In genomic region chr6:167856999-167857660, GRCh38 we compare ENCODE assay signal across 11 cellular contexts. TPM values are rescaled to one million over a fixed set of nuclear protein-coding genes. Genes with fewer than 3 reads are reported as not detected.
DNase-seq lines count a peak whose midpoint lies in the region; ATAC-seq and TF ChIP-seq lines count a peak whose summit lies in the region.
"Had no signal": no experiment of that assay in that cellular context is flagged by ENCODE, and none has a peak within 500 bp of the region (broad histone marks: within the 10 kb centered on the region; RNA-seq: fewer than 3 reads in every experiment).

No MANE protein-coding gene starts in this region.

- peak; percentile 54 for DNase-seq in H4 (ENCODE audit: low spot score)
- DNase-seq in RPMI7951 (ENCODE audit: low read depth) = peak; percentile 64
- DNase-seq in foreskin keratinocyte = peak; percentile 42 to 47
- DNase-seq in renal cortical epithelial cell (ENCODE audit: low read depth) = peak; percentile 83
- DNase-seq in DMS79 treated with DMSO at 0.1 percent for 48 hours (lab: John Stamatoyannopoulos, UW) = no peak
- DNase-seq in GM19240 (ENCODE audit: insufficient read length, low spot score) = no peak
- DNase-seq in activated CD4-positive, alpha-beta T cell treated with anti-CD3 and anti-CD28 coated beads, Interleukin-2, amount 10 ng/mL, durations not matched to agents 7 days and 5 days = no peak
- DNase-seq: activated naive CD8-positive, alpha-beta T cell treated with anti-CD3 and anti-CD28 coated beads, Interleukin-2, amount 10 ng/mL, durations not matched to agents 7 days and 5 days; NCI-H2029 treated with DMSO at 0.1 percent for 48 hours; stimulated activated CD4-positive, alpha-beta T cell treated with anti-CD3 and anti-CD28 coated beads, Interleukin-15, amount 100 ng/mL, for 24 hours had no signal

- peaks cover 4% of the 10 kb centered on the region for H3K4me1 Mint-ChIP-seq in activated CD4-positive, alpha-beta T cell treated with anti-CD3 and anti-CD28 coated beads, Interleukin-2, amount 10 ng/mL, durations not matched to agents 7 days and 5 days

- no peaks in the 10 kb centered on the region for H3K36me3 Mint-ChIP-seq in activated CD4-positive, alpha-beta T cell treated with anti-CD3 and anti-CD28 coated beads, Interleukin-2, amount 10 ng/mL, durations not matched to agents 7 days and 5 days (ENCODE audit: low read depth)

- no peaks in the 10 kb centered on the region for H3K9me3 Mint-ChIP-seq in activated CD4-positive, alpha-beta T cell treated with anti-CD3 and anti-CD28 coated beads, Interleukin-2, amount 10 ng/mL, durations not matched to agents 7 days and 5 days

- CTCF ChIA-PET in activated CD4-positive, alpha-beta T cell treated with anti-CD3 and anti-CD28 coated beads, Interleukin-2, amount 10 ng/mL, durations not matched to agents 7 days and 5 days (lab: Charles Lee) = no interaction called here

- H3K27ac Mint-ChIP-seq in activated CD4-positive, alpha-beta T cell treated with anti-CD3 and anti-CD28 coated beads, Interleukin-2, amount 10 ng/mL, durations not matched to agents 7 days and 5 days = no peak overlapping the region
- H3K27ac Mint-ChIP-seq: activated naive CD8-positive, alpha-beta T cell treated with anti-CD3 and anti-CD28 coated beads, Interleukin-2, amount 10 ng/mL, durations not matched to agents 7 days and 5 days had no signal

- POLR2A ChIA-PET in activated CD4-positive, alpha-beta T cell treated with anti-CD3 and anti-CD28 coated beads, Interleukin-2, amount 10 ng/mL, durations not matched to agents 7 days and 5 days (lab: Charles Lee) = no interaction called here

- no peaks in the 10 kb centered on the region for H3K27me3 ChIP-seq in foreskin keratinocyte

- peak overlapping the region; percentile 90 for H3K27ac ChIP-seq in foreskin keratinocyte

- TF ChIP-seq CTCF in foreskin keratinocyte (conservative IDR thresholded peaks at IDR 0.05) = no peak

- H3K4me3 Mint-ChIP-seq in activated CD4-positive, alpha-beta T cell treated with anti-CD3 and anti-CD28 coated beads, Interleukin-2, amount 10 ng/mL, durations not matched to agents 7 days and 5 days = no peak overlapping the region
- H3K4me3 Mint-ChIP-seq: activated naive CD8-positive, alpha-beta T cell treated with anti-CD3 and anti-CD28 coated beads, Interleukin-2, amount 10 ng/mL, durations not matched to agents 7 days and 5 days had no signal

- H3K4me1 ChIP-seq in foreskin keratinocyte = peaks cover 35% of the 10 kb centered on the region

- ATAC-seq in foreskin keratinocyte = peak; percentile 24
- ATAC-seq in HG03139 (IDR thresholded peaks at IDR 0.05; ENCODE audit: unreplicated experiment) = no peak

- peaks cover 35% of the 10 kb centered on the region for H3K27me3 Mint-ChIP-seq in activated CD4-positive, alpha-beta T cell treated with anti-CD3 and anti-CD28 coated beads, Interleukin-2, amount 10 ng/mL, durations not matched to agents 7 days and 5 days

RNA-seq across cellular contexts. Expression of gene AFDN, which starts 30.4 kb away (rescaled TPM):
- 11.4 and 13.5 TPM in 2 replicates for total RNA-seq in H4 (2014; rRNA removed; shearing (Covaris generic))
- 41.6 and 46.6 TPM in 2 replicates for total RNA-seq in RPMI7951 (2014; rRNA removed; shearing (Covaris generic))
- total RNA-seq in foreskin keratinocyte (64.6 and 73.1 TPM in 2 replicates), renal cortical epithelial cell (84.9 and 142 TPM in 2 replicates)
- 7.6 and 10.1 TPM in 2 replicates for polyA plus RNA-seq in foreskin keratinocyte
- 10 to 100 TPM; 18.6 to 20.6 TPM for total RNA-seq in activated CD4-positive, alpha-beta T cell treated with anti-CD3 and anti-CD28 coated beads, Interleukin-2, amount 10 ng/mL, durations not matched to agents 7 days and 5 days

Comparison
In these comparisons a context has a peak if more than half of its experiments do, and no peak if none do; other contexts are left out.
1. DNase-seq: peak in H4 (single experiment), RPMI7951 (single experiment), foreskin keratinocyte (2 of 2) and renal cortical epithelial cell (single experiment); none in DMS79 treated with DMSO at 0.1 percent for 48 hours (single experiment), GM19240 (single experiment) and activated CD4-positive, alpha-beta T cell treated with anti-CD3 and anti-CD28 coated beads, Interleukin-2, amount 10 ng/mL, durations not matched to agents 7 days and 5 days (single experiment).